In genomic region chr6:21357262-21357661, GRCh38 we compare ENCODE assay signal across 22 cellular contexts.
DNase-seq lines count a peak whose midpoint lies in the region; ATAC-seq, FAIRE-seq and TF ChIP-seq lines count a peak whose summit lies in the region.
"Had no signal": no experiment of that assay in that cellular context is flagged by ENCODE, and none has a peak within 500 bp of the region (broad histone marks: within the 10 kb centered on the region; RNA-seq: fewer than 3 reads in every experiment).

No MANE protein-coding gene starts in this region.

- no peak overlapping the region for H2BK120ac ChIP-seq in mesenchymal stem cell (ENCODE audit: low read depth, low read length)

- in situ Hi-C loops in K562 (cut with MboI), result no loop called here

- no peak overlapping the region for H2AK5ac ChIP-seq in mesenchymal stem cell (ENCODE audit: low read length, severe bottlenecking)

- under 1% methylated on average over 8 of the region's 8 CpGs for WGBS in K562 (ENCODE audit: insufficient coverage, low coverage, missing lambda C conversion rate)
- 98% methylated on average over 8 of the region's 8 CpGs for WGBS in mesenchymal stem cell

- H2AFZ ChIP-seq in DND-41 (ENCODE audit: low read depth, low read length) (no peak overlapping the region), K562 (ENCODE audit: low read depth, low read length) (no peak overlapping the region), mesenchymal stem cell (ENCODE audit: low read depth, low read length) (no peak overlapping the region)

- peak overlapping the region; percentile 62 for H4K91ac ChIP-seq in mesenchymal stem cell (ENCODE audit: low read length)

- H3K27me3 ChIP-seq in DND-41 (ENCODE audit: insufficient read depth, low read length, poor library complexity), result no peaks in the 10 kb centered on the region
- peaks cover 8 to 36% of the 10 kb centered on the region in 2 experiments; a peak in 3 of 5 replicates for H3K27me3 ChIP-seq in K562 (ENCODE audit: control insufficient read depth in 2 of 2, insufficient read depth in 2 of 2, low read length in 2 of 2)
- H3K27me3 ChIP-seq in mesenchymal stem cell (ENCODE audit: control insufficient read depth in 1 of 2, insufficient read depth in 1 of 2, low read length in 2 of 2), result no peaks in the 10 kb centered on the region

- no peak overlapping the region for H3K4me3 Mint-ChIP-seq in type B pancreatic cell
- no peak overlapping the region for H3K4me3 Mint-ChIP-seq in stimulated activated naive B cell treated with anti-CD40 and anti-IgM and Interleukin-4, amounts not matched to agents 10 μg/mL and 1 μg/mL and 100 μg/mL, for 72 hours
- H3K4me3 Mint-ChIP-seq: B cell, CD14-positive monocyte, IgD-negative memory B cell had no signal

- H3K4ac ChIP-seq in mesenchymal stem cell (ENCODE audit: low read depth in 1 of 2, low read length in 2 of 2), result no peak overlapping the region

- TF ChIP-seq CTCF in DND-41 (IDR thresholded peaks at IDR 0.05; ENCODE audit: borderline replicate concordance, extremely low read depth, low read length, poor library complexity, severe bottlenecking) (no peak), K562 (IDR thresholded peaks at IDR 0.05 in 2 of 3, conservative IDR thresholded peaks at IDR 0.05 in 1 of 3; ENCODE audit: insufficient read depth in 2 of 3, low read depth in 1 of 3, low read length in 3 of 3) (no peak), type B pancreatic cell (conservative IDR thresholded peaks at IDR 0.05) (no peak)

- no peak overlapping the region for H4K8ac ChIP-seq in mesenchymal stem cell (ENCODE audit: low read length)

- H4K20me1 ChIP-seq in DND-41 (ENCODE audit: insufficient read depth, low read length), result no peaks in the 10 kb centered on the region
- H4K20me1 ChIP-seq in K562 (replicated peaks; ENCODE audit: control insufficient read depth, insufficient read depth, low read length), result no peaks in the 10 kb centered on the region

- peaks cover 21% of the 10 kb centered on the region for H3K9me3 Mint-ChIP-seq in type B pancreatic cell
- H3K9me3 Mint-ChIP-seq in stimulated activated naive B cell treated with anti-CD40 and anti-IgM and Interleukin-4, amounts not matched to agents 10 μg/mL and 1 μg/mL and 100 μg/mL, for 72 hours, result no peaks in the 10 kb centered on the region
- H3K9me3 Mint-ChIP-seq: IgD-negative memory B cell had no signal

- CTCF ChIA-PET in K562 (lab: Yijun Ruan, JAX; ENCODE audit: low intra/inter-chr PET ratio), result no interaction called here

- H3K79me2 ChIP-seq in DND-41 (ENCODE audit: insufficient read depth, low read length) (no peaks in the 10 kb centered on the region), K562 (ENCODE audit: control insufficient read depth, insufficient read depth, low read length) (no peaks in the 10 kb centered on the region)

- peaks cover 22% of the 10 kb centered on the region for H3K4me1 Mint-ChIP-seq in type B pancreatic cell (ENCODE audit: unreplicated experiment)
- peaks cover 7 to 9% of the 10 kb centered on the region in 2 donors for H3K4me1 Mint-ChIP-seq in stimulated activated naive B cell treated with anti-CD40 and anti-IgM and Interleukin-4, amounts not matched to agents 10 μg/mL and 1 μg/mL and 100 μg/mL, for 72 hours
- H3K4me1 Mint-ChIP-seq: B cell, CD14-positive monocyte had no signal

- H3K4me2 ChIP-seq in DND-41 (ENCODE audit: insufficient read depth, low read length) (no peak overlapping the region), K562 (ENCODE audit: insufficient read depth, low read length) (peak overlapping the region; percentile 57; the same call in 1 of the 2 replicates), mesenchymal stem cell (ENCODE audit: low read length, poor library complexity, severe bottlenecking) (no peak overlapping the region)

- H3K9ac ChIP-seq in DND-41 (ENCODE audit: low read depth, low read length), result no peak overlapping the region
- no peak overlapping the region for H3K9ac ChIP-seq in K562 (ENCODE audit: insufficient read depth in 1 of 2, low read depth in 2 of 2, low read length in 2 of 2)
- H3K9ac ChIP-seq in mesenchymal stem cell (ENCODE audit: low read length), result no peak overlapping the region

- H3K9me3 ChIP-seq in DND-41 (ENCODE audit: insufficient read depth, low read length, severe bottlenecking) (no peaks in the 10 kb centered on the region), K562 (replicated peaks; ENCODE audit: control insufficient read depth, insufficient read depth, low read depth, low read length) (no peaks in the 10 kb centered on the region), mesenchymal stem cell (ENCODE audit: control insufficient read depth, low read length) (no peaks in the 10 kb centered on the region)

- H3K9me1 ChIP-seq in K562 (ENCODE audit: control insufficient read depth, insufficient read depth, low read length), result no peaks in the 10 kb centered on the region

- no peak overlapping the region for H2BK5ac ChIP-seq in mesenchymal stem cell (ENCODE audit: low read depth, low read length, poor library complexity, severe bottlenecking)

- peak overlapping the region; percentile 44 for H2BK15ac ChIP-seq in mesenchymal stem cell (ENCODE audit: low read depth, poor library complexity, severe bottlenecking)

- H3K27ac ChIP-seq in DND-41 (ENCODE audit: low read length) (no peak overlapping the region), K562 (ENCODE audit: extremely low read depth, low read depth, low read length) (no peak overlapping the region), mesenchymal stem cell (ENCODE audit: low read length, poor library complexity, severe bottlenecking) (no peak overlapping the region)
- H3K27ac ChIP-seq: HL-60, RWPE1 had no signal

- no peak for TF ChIP-seq RAD21 in K562 (CRISPR knock-in tag; conservative IDR thresholded peaks at IDR 0.05 in 1 of 2, IDR thresholded peaks at IDR 0.05 in 1 of 2)

- FAIRE-seq in K562 (lab: Jason Lieb, UNC), result no peak

- TF ChIP-seq EP300 in K562 (IDR thresholded peaks at IDR 0.05; ENCODE audit: low read length), result no peak

- H3K4me3 ChIP-seq in DND-41 (ENCODE audit: low read depth in 1 of 2, low read length in 2 of 2) (no peak overlapping the region), K562 (no peak overlapping the region), mesenchymal stem cell (ENCODE audit: insufficient read depth in 1 of 2, low read depth in 1 of 2, low read length in 2 of 2) (no peak overlapping the region)

- H3K27me3 Mint-ChIP-seq in type B pancreatic cell, result no peaks in the 10 kb centered on the region
- no peaks in the 10 kb centered on the region for H3K27me3 Mint-ChIP-seq in stimulated activated naive B cell treated with anti-CD40 and anti-IgM and Interleukin-4, amounts not matched to agents 10 μg/mL and 1 μg/mL and 100 μg/mL, for 72 hours
- H3K27me3 Mint-ChIP-seq: B cell, IgD-negative memory B cell had no signal

- BruUV-seq in K562 (replicated peaks; lab: Mats Ljungman, UMichigan), result no TSS peak

- no peak for DNase-seq in DND-41
- peak in 1 of 4 experiments; percentile 14 for DNase-seq in K562 (ENCODE audit: extremely low read depth in 1 of 4, low spot score in 3 of 4)
- no peak for DNase-seq in mesenchymal stem cell
- DNase-seq in type B pancreatic cell (ENCODE audit: extremely low spot score, unreplicated experiment), result no peak
- DNase-seq in stimulated activated naive B cell treated with anti-CD40 and anti-IgM and Interleukin-4, amounts not matched to agents 10 μg/mL and 1 μg/mL and 100 μg/mL, for 72 hours, result no peak
- DNase-seq: DMS153, GOT3, HCEC 1CT, NCI-H1048, NCI-H1417, NCI-H1694, NCI-H2029 treated with DMSO at 0.1 percent for 48 hours, NCI-H2227 treated with DMSO at 0.1 percent for 48 hours, NCI-H526 treated with DMSO at 0.1 percent for 48 hours had no signal

- no peak overlapping the region for H2BK12ac ChIP-seq in mesenchymal stem cell (ENCODE audit: low read length in 2 of 2)

- no peak overlapping the region for H3K23ac ChIP-seq in mesenchymal stem cell (ENCODE audit: low read length in 2 of 2)

- intact Hi-C loops in K562 (cut with micrococcal nuclease), result no loop called here

- TF ChIP-seq POLR2A in K562 (conservative IDR thresholded peaks at IDR 0.05), result no peak

- no peaks in the 10 kb centered on the region for H3K79me1 ChIP-seq in mesenchymal stem cell (replicated peaks; ENCODE audit: low read length, poor library complexity, severe bottlenecking)

- H3K14ac ChIP-seq in mesenchymal stem cell (ENCODE audit: low read length in 2 of 2), result no peak overlapping the region

- H3K18ac ChIP-seq in mesenchymal stem cell (ENCODE audit: low read depth in 1 of 2, low read length in 2 of 2), result no peak overlapping the region

- H3K4me1 ChIP-seq in DND-41 (ENCODE audit: insufficient read depth, low read length) (peaks cover 21% of the 10 kb centered on the region), K562 (replicated peaks in 1 of 2; ENCODE audit: control insufficient read depth in 2 of 2, insufficient read depth in 2 of 2, low read length in 2 of 2) (no peaks in the 10 kb centered on the region), mesenchymal stem cell (ENCODE audit: control insufficient read depth, insufficient read depth, low read depth, low read length) (peaks cover 1% of the 10 kb centered on the region)

- peak overlapping the region; percentile 46 for H3K27ac Mint-ChIP-seq in type B pancreatic cell
- no peak overlapping the region for H3K27ac Mint-ChIP-seq in stimulated activated naive B cell treated with anti-CD40 and anti-IgM and Interleukin-4, amounts not matched to agents 10 μg/mL and 1 μg/mL and 100 μg/mL, for 72 hours
- H3K27ac Mint-ChIP-seq: B cell, IgD-negative memory B cell had no signal

- H3K36me3 ChIP-seq in DND-41 (ENCODE audit: insufficient read depth, low read length) (no peaks in the 10 kb centered on the region), K562 (ENCODE audit: control insufficient read depth, insufficient read depth, low read length) (no peaks in the 10 kb centered on the region), mesenchymal stem cell (ENCODE audit: control insufficient read depth in 1 of 2, insufficient read depth in 2 of 2, low read depth in 1 of 2, low read length in 2 of 2) (no peaks in the 10 kb centered on the region)

- POLR2A ChIA-PET in K562 (lab: Yijun Ruan, JAX), result no interaction called here

- ATAC-seq in DND-41 (ENCODE audit: insufficient read depth, low read depth) (peak; percentile 21; the same call in 1 of the 3 replicates), K562 (peak; percentile 76), GM19023 (IDR thresholded peaks at IDR 0.05; ENCODE audit: unreplicated experiment) (no peak), HG03432 (IDR thresholded peaks at IDR 0.05; ENCODE audit: unreplicated experiment) (no peak)
- no peak for ATAC-seq in stimulated activated naive B cell treated with anti-CD40 and anti-IgM and Interleukin-4, amounts not matched to agents 10 μg/mL and 1 μg/mL and 100 μg/mL, for 72 hours (replicated peaks)
- ATAC-seq: Panc1 had no signal

- no peaks in the 10 kb centered on the region for H3K36me3 Mint-ChIP-seq in type B pancreatic cell
- H3K36me3 Mint-ChIP-seq in stimulated activated naive B cell treated with anti-CD40 and anti-IgM and Interleukin-4, amounts not matched to agents 10 μg/mL and 1 μg/mL and 100 μg/mL, for 72 hours, result no peaks in the 10 kb centered on the region
- H3K36me3 Mint-ChIP-seq: CD14-positive monocyte had no signal

TF ChIP-seq in K562, 482 proteins besides CTCF, POLR2A, EP300 and RAD21:
- TF ChIP-seq CTBP1 (IDR thresholded peaks at IDR 0.05; ENCODE audit: borderline replicate concordance) (no peak), NRF1 (conservative IDR thresholded peaks at IDR 0.05 in 1 of 2, IDR thresholded peaks at IDR 0.05 in 1 of 2) (peak; percentile 37 to 45; a peak in 3 of 4 replicates)
TF ChIP-seq in K562: peak in this region for 1.

Comparison
In these comparisons a context has a peak if more than half of its experiments do, and no peak if none do; other contexts are left out.
1. ATAC-seq: peak in DND-41 (single experiment) and K562 (single experiment); none in stimulated activated naive B cell treated with anti-CD40 and anti-IgM and Interleukin-4, amounts not matched to agents 10 μg/mL and 1 μg/mL and 100 μg/mL, for 72 hours (0 of 2), GM19023 (single experiment) and HG03432 (single experiment).